9 cellular contexts compared by ENCODE assay signal in genomic region chr1:53888716-53889115, GRCh38. TPM values are rescaled to one million over a fixed set of nuclear protein-coding genes. Genes with fewer than 3 reads are reported as not detected.
DNase-seq lines count a peak whose midpoint lies in the region; ATAC-seq, FAIRE-seq and TF ChIP-seq lines count a peak whose summit lies in the region.
"Had no signal": no experiment of that assay in that cellular context is flagged by ENCODE, and none has a peak within 500 bp of the region (broad histone marks: within the 10 kb centered on the region; RNA-seq: fewer than 3 reads in every experiment).

No MANE protein-coding gene starts in this region.

- in situ Hi-C loops in HepG2 (cut with HindIII; ENCODE audit: extremely low pct_ligation_motif_present, low pct_unique_long_range_greater_than_20kb): no loop called here

- peak overlapping the region; percentile 84 for H3K9ac ChIP-seq in HepG2 (ENCODE audit: insufficient read depth, low read depth, low read length)

- H3K4me1 ChIP-seq in HepG2 (ENCODE audit: insufficient read depth, low read length): peaks cover 31% of the 10 kb centered on the region
- peaks cover 9 to 31% of the 10 kb centered on the region in 2 donors for H3K4me1 ChIP-seq in thyroid gland
- no peaks in the 10 kb centered on the region for H3K4me1 ChIP-seq in mucosa of descending colon (ENCODE audit: low read depth)

- peak overlapping the region; percentile 97 for H3K4me2 ChIP-seq in HepG2 (ENCODE audit: low read depth, low read length)

- peaks cover 39% of the 10 kb centered on the region for H3K4me1 Mint-ChIP-seq in activated naive CD4-positive, alpha-beta T cell treated with anti-CD3 and anti-CD28 coated beads for 36 hours (ENCODE audit: low read depth)

- ATAC-seq in HepG2 (no peak), HG03521 (IDR thresholded peaks at IDR 0.05; ENCODE audit: unreplicated experiment) (no peak), mucosa of descending colon (no peak)

- H3K27me3 Mint-ChIP-seq in activated naive CD4-positive, alpha-beta T cell treated with anti-CD3 and anti-CD28 coated beads for 36 hours (ENCODE audit: low read depth): no peaks in the 10 kb centered on the region

- H3K36me3 ChIP-seq in HepG2 (replicated peaks in 1 of 2; ENCODE audit: control insufficient read depth in 1 of 2, insufficient read depth in 2 of 2, low read length in 2 of 2) (no peaks in the 10 kb centered on the region; a peak in 1 of 5 replicates), thyroid gland (peaks cover 0 to 9% of the 10 kb centered on the region in 2 donors), mucosa of descending colon (ENCODE audit: low read depth) (no peaks in the 10 kb centered on the region)

- TF ChIP-seq CTCF in HepG2 (CRISPR knock-in tag; IDR thresholded peaks at IDR 0.05): no peak
- TF ChIP-seq CTCF in thyroid gland (IDR thresholded peaks at IDR 0.05): no peak
- no peak for TF ChIP-seq CTCF in mucosa of descending colon (IDR thresholded peaks at IDR 0.05)

- H2AFZ ChIP-seq in HepG2 (ENCODE audit: low read length): no peak overlapping the region

- intact Hi-C loops in activated naive CD4-positive, alpha-beta T cell treated with anti-CD3 and anti-CD28 coated beads for 36 hours (cut with micrococcal nuclease): loop anchor here (1.0 to 10.0 kb wide), 5 partner anchors 58 to 911 kb away; partner anchors contain the start of genes LRRC42, SSBP3, TCEANC2 and TMEM59
- intact Hi-C loops in HepG2 (cut with micrococcal nuclease; ENCODE audit: unreplicated experiment) (no loop called here), thyroid gland (cut with DNase I) (loop anchor here (2.0 kb wide), 1 partner anchor 58 kb away; the partner anchor contains the start of gene LRRC42), mucosa of descending colon (cut with DNase I, micrococcal nuclease) (no loop called here)

- no peaks in the 10 kb centered on the region for H3K9me3 Mint-ChIP-seq in activated naive CD4-positive, alpha-beta T cell treated with anti-CD3 and anti-CD28 coated beads for 36 hours

- FAIRE-seq in HepG2 (lab: Jason Lieb, UNC): no peak

- POLR2A ChIA-PET in HepG2 (lab: Yijun Ruan, JAX): interaction anchor here (1.2 to 1.5 kb wide), 2 partner anchors 30 to 56 kb away, joined by 3 to 13 read pairs; partner anchors contain the start of genes IFT25 and LRRC42

- DNase-seq in activated naive CD4-positive, alpha-beta T cell treated with anti-CD3 and anti-CD28 coated beads for 36 hours: no peak
- no peak for DNase-seq in activated naive CD4-positive, alpha-beta T cell (lab: John Stamatoyannopoulos, UW)
- DNase-seq in HepG2 (ENCODE audit: low spot score): no peak
- DNase-seq in thyroid gland: no peak
- DNase-seq in mucosa of descending colon: no peak
- DNase-seq in DMS79 (lab: John Stamatoyannopoulos, UW): no peak
- DNase-seq: kidney glomerular epithelial cell had no signal

- H3K4me3 ChIP-seq in HepG2 (replicated peaks in 1 of 3; ENCODE audit: insufficient read depth in 1 of 3, low read depth in 2 of 3, low read length in 3 of 3) (peak overlapping the region; percentile 87 to 100 (median 97); a peak in 4 of 6 replicates), thyroid gland (replicated peaks in 1 of 3) (peak overlapping the region in 1 of 3 donors; percentile 90), mucosa of descending colon (no peak overlapping the region)

- 93% methylated on average over 1 of the region's 1 CpG for WGBS in HepG2 (ENCODE audit: low lambda C conversion rate)
- WGBS in thyroid gland, 2 donors: 74 to 76% methylated on average over 1 of the region's 1 CpG

- H3K27me3 ChIP-seq in HepG2 (ENCODE audit: control insufficient read depth in 1 of 2, insufficient read depth in 2 of 2, low read length in 2 of 2) (no peaks in the 10 kb centered on the region; a peak in 1 of 5 replicates), thyroid gland (no peaks in the 10 kb centered on the region)

- H3K27ac ChIP-seq in angular gyrus (ENCODE audit: low read depth, low read length) (peak overlapping the region; percentile 22), HepG2 (ENCODE audit: extremely low read length, insufficient read depth, low read length) (peak overlapping the region; percentile 56), thyroid gland (peak overlapping the region in 2 of 3 donors; percentile 67 to 75)

- TF ChIP-seq RAD21 in HepG2 (CRISPR knock-in tag; IDR thresholded peaks at IDR 0.05): no peak

- peak overlapping the region; percentile 99 for H3K27ac Mint-ChIP-seq in activated naive CD4-positive, alpha-beta T cell treated with anti-CD3 and anti-CD28 coated beads for 36 hours

- TF ChIP-seq POLR2A in HepG2 (IDR thresholded peaks at IDR 0.05; ENCODE audit: insufficient read depth in 1 of 2, low read depth in 2 of 2, low read length in 2 of 2): no peak
- TF ChIP-seq POLR2A in thyroid gland (IDR thresholded peaks at IDR 0.05): no peak

- H3K36me3 Mint-ChIP-seq in activated naive CD4-positive, alpha-beta T cell treated with anti-CD3 and anti-CD28 coated beads for 36 hours (ENCODE audit: low read depth): peaks cover 6% of the 10 kb centered on the region

- no peaks in the 10 kb centered on the region for H3K9me3 ChIP-seq in HepG2 (ENCODE audit: low read length)
- H3K9me3 ChIP-seq in thyroid gland: no peaks in the 10 kb centered on the region
- H3K9me3 ChIP-seq in mucosa of descending colon: no peaks in the 10 kb centered on the region

- TF ChIP-seq EP300 in HepG2 (IDR thresholded peaks at IDR 0.05; ENCODE audit: low read depth in 2 of 2, low read length in 2 of 2): no peak
- TF ChIP-seq EP300 in HepG2 (CRISPR knock-in tag; IDR thresholded peaks at IDR 0.05; ENCODE audit: borderline replicate concordance): no peak

- H4K20me1 ChIP-seq in HepG2 (ENCODE audit: insufficient read depth, low read length): no peaks in the 10 kb centered on the region; the same call in 1 of the 2 replicates

- H3K4me3 Mint-ChIP-seq in activated naive CD4-positive, alpha-beta T cell treated with anti-CD3 and anti-CD28 coated beads for 36 hours: peak overlapping the region; percentile 94

- no TSS peak for BruUV-seq in HepG2 (replicated peaks; lab: Mats Ljungman, UMichigan)

- no peaks in the 10 kb centered on the region for H3K79me2 ChIP-seq in HepG2 (ENCODE audit: insufficient read depth, low read length)

- CTCF ChIA-PET in activated naive CD4-positive, alpha-beta T cell treated with anti-CD3 and anti-CD28 coated beads for 36 hours (lab: Charles Lee): interaction anchor here (1.0 to 2.4 kb wide), 3 partner anchors 9 to 163 kb away, joined by 4 to 8 read pairs (median 6); partner anchors contain the start of genes IFT25 and LRRC42
- CTCF ChIA-PET in HepG2 (lab: Yijun Ruan, JAX; ENCODE audit: low intra/inter-chr PET ratio, low total read pairs): no interaction called here

RNA-seq across cellular contexts. Expression of gene YIPF1, which starts 0.9 kb away (rescaled TPM):
- total RNA-seq in activated naive CD4-positive, alpha-beta T cell treated with anti-CD3 and anti-CD28 coated beads for 36 hours: 10 to 100 TPM; 22.2 to 22.4 TPM
- total RNA-seq in HepG2 (2016; rRNA removed; fragmentation: Illumina TruSeq; extraction: Trizol) (19.0 and 21.1 TPM in 2 replicates), thyroid gland (10 to 100 TPM; 41.5 to 66.6 (median 61.5) TPM), mucosa of descending colon (10 to 100 TPM; 23.4 to 37.3 (median 30.6) TPM)
- total RNA-seq in HepG2 (2016; cell fraction: cytosol; rRNA removed; fragmentation: Illumina TruSeq; extraction: Trizol; ENCODE audit: low read depth): 7.5 and 9.3 TPM in 2 replicates
- 18.1 and 18.6 TPM in 2 replicates for total RNA-seq in HepG2 (2016; cell fraction: insoluble cytoplasmic fraction; rRNA removed; fragmentation: Illumina TruSeq; extraction: Trizol)
- 16.3 and 17.7 TPM in 2 replicates for total RNA-seq in HepG2 (2016; cell fraction: membrane; rRNA removed; fragmentation: Illumina TruSeq; extraction: Trizol)
- total RNA-seq in HepG2 (2016; cell fraction: nucleus; rRNA removed; fragmentation: Illumina TruSeq; extraction: Trizol): 17.0 and 19.0 TPM in 2 replicates
- 30.8 and 31.9 TPM in 2 replicates for polyA plus RNA-seq in HepG2 (2011; rRNA removed)
- polyA plus RNA-seq in HepG2 (2011; cell fraction: cytosol; rRNA removed): 23.5 and 33.7 TPM in 2 replicates
- polyA plus RNA-seq in HepG2 (2011; cell fraction: nucleus; rRNA removed): 13.9 and 16.7 TPM in 2 replicates
- polyA plus RNA-seq in HepG2 (2012): 13.4 and 20.3 TPM in 2 replicates
- 7.9 and 13.0 TPM in 2 replicates for polyA plus RNA-seq in HepG2 (2016; cell fraction: cytosol; fragmentation: Illumina TruSeq; extraction: Trizol; ENCODE audit: low read depth)
- 20.3 and 20.4 TPM in 2 replicates for polyA plus RNA-seq in HepG2 (2016; cell fraction: insoluble cytoplasmic fraction; fragmentation: Illumina TruSeq; extraction: Trizol; ENCODE audit: low read depth)
- polyA plus RNA-seq in HepG2 (2016; cell fraction: membrane; fragmentation: Illumina TruSeq; extraction: Trizol; ENCODE audit: low read depth): 14.9 and 17.0 TPM in 2 replicates
- 24.4 and 26.4 TPM in 2 replicates for polyA plus RNA-seq in HepG2 (2016; cell fraction: nucleus; fragmentation: Illumina TruSeq; extraction: Trizol; ENCODE audit: insufficient read depth, low read depth)
- polyA minus RNA-seq in HepG2 (2011; rRNA and poly(A)+ RNA removed; ENCODE audit: low replicate concordance): 26.9 and 28.2 TPM in 2 replicates
- 9.4 and 12.6 TPM in 2 replicates for polyA minus RNA-seq in HepG2 (2011; cell fraction: cytosol; rRNA and poly(A)+ RNA removed)
- polyA minus RNA-seq in HepG2 (2011; cell fraction: nucleus; rRNA and poly(A)+ RNA removed): 10.3 and 15.3 TPM in 2 replicates

RNA-seq across cellular contexts. Expression of gene DIO1, which starts 5.3 kb away (rescaled TPM):
- total RNA-seq in activated naive CD4-positive, alpha-beta T cell treated with anti-CD3 and anti-CD28 coated beads for 36 hours: not detected
- total RNA-seq in HepG2 (2016; rRNA removed; fragmentation: Illumina TruSeq; extraction: Trizol): 31.1 and 45.6 TPM in 2 replicates
- 6.5 and 7.5 TPM in 2 replicates for total RNA-seq in HepG2 (2016; cell fraction: cytosol; rRNA removed; fragmentation: Illumina TruSeq; extraction: Trizol; ENCODE audit: low read depth)
- total RNA-seq in HepG2 (2016; cell fraction: insoluble cytoplasmic fraction; rRNA removed; fragmentation: Illumina TruSeq; extraction: Trizol): 32.5 and 46.6 TPM in 2 replicates
- total RNA-seq in HepG2 (2016; cell fraction: membrane; rRNA removed; fragmentation: Illumina TruSeq; extraction: Trizol): 19.8 and 20.1 TPM in 2 replicates
- 40.7 and 43.4 TPM in 2 replicates for total RNA-seq in HepG2 (2016; cell fraction: nucleus; rRNA removed; fragmentation: Illumina TruSeq; extraction: Trizol)
- polyA plus RNA-seq in HepG2 (2011; rRNA removed): 13.5 and 16.3 TPM in 2 replicates
- 11.0 and 14.6 TPM in 2 replicates for polyA plus RNA-seq in HepG2 (2011; cell fraction: cytosol; rRNA removed)
- 6.9 and 7.0 TPM in 2 replicates for polyA plus RNA-seq in HepG2 (2011; cell fraction: nucleus; rRNA removed)
- polyA plus RNA-seq in HepG2 (2012): 8.0 and 13.8 TPM in 2 replicates
- 4.3 and 4.9 TPM in 2 replicates for polyA plus RNA-seq in HepG2 (2016; cell fraction: cytosol; fragmentation: Illumina TruSeq; extraction: Trizol; ENCODE audit: low read depth)
- 27.2 and 29.7 TPM in 2 replicates for polyA plus RNA-seq in HepG2 (2016; cell fraction: insoluble cytoplasmic fraction; fragmentation: Illumina TruSeq; extraction: Trizol; ENCODE audit: low read depth)
- polyA plus RNA-seq in HepG2 (2016; cell fraction: membrane; fragmentation: Illumina TruSeq; extraction: Trizol; ENCODE audit: low read depth): 9.8 and 10.5 TPM in 2 replicates
- polyA plus RNA-seq in HepG2 (2016; cell fraction: nucleus; fragmentation: Illumina TruSeq; extraction: Trizol; ENCODE audit: insufficient read depth, low read depth): 59.0 and 63.1 TPM in 2 replicates
- 20.1 TPM in 1 of 2 replicates, not detected in the other for polyA minus RNA-seq in HepG2 (2011; rRNA and poly(A)+ RNA removed; ENCODE audit: low replicate concordance)
- polyA minus RNA-seq in HepG2 (2011; cell fraction: cytosol; rRNA and poly(A)+ RNA removed): 7.8 and 8.1 TPM in 2 replicates
- 13.6 and 13.8 TPM in 2 replicates for polyA minus RNA-seq in HepG2 (2011; cell fraction: nucleus; rRNA and poly(A)+ RNA removed)
- 100 to 1,000 TPM; 219 to 492 (median 343) TPM for total RNA-seq in thyroid gland
- not detected for total RNA-seq in mucosa of descending colon

RNA-seq across cellular contexts. Expression of gene NDC1, which starts 50.6 kb away (rescaled TPM):
- 10 to 100 TPM; 25.9 to 27.9 TPM for total RNA-seq in activated naive CD4-positive, alpha-beta T cell treated with anti-CD3 and anti-CD28 coated beads for 36 hours
- 44.6 and 50.9 TPM in 2 replicates for total RNA-seq in HepG2 (2016; rRNA removed; fragmentation: Illumina TruSeq; extraction: Trizol)
- total RNA-seq in HepG2 (2016; cell fraction: cytosol; rRNA removed; fragmentation: Illumina TruSeq; extraction: Trizol; ENCODE audit: low read depth): 14.3 TPM in 2 replicates
- 43.8 and 49.0 TPM in 2 replicates for total RNA-seq in HepG2 (2016; cell fraction: insoluble cytoplasmic fraction; rRNA removed; fragmentation: Illumina TruSeq; extraction: Trizol)
- 24.9 and 31.6 TPM in 2 replicates for total RNA-seq in HepG2 (2016; cell fraction: membrane; rRNA removed; fragmentation: Illumina TruSeq; extraction: Trizol)
- 44.8 and 50.7 TPM in 2 replicates for total RNA-seq in HepG2 (2016; cell fraction: nucleus; rRNA removed; fragmentation: Illumina TruSeq; extraction: Trizol)
- 20.9 and 38.1 TPM in 2 replicates for polyA plus RNA-seq in HepG2 (2011; rRNA removed)
- polyA plus RNA-seq in HepG2 (2011; cell fraction: cytosol; rRNA removed): 19.6 and 22.9 TPM in 2 replicates
- polyA plus RNA-seq in HepG2 (2011; cell fraction: nucleus; rRNA removed): 7.1 and 8.4 TPM in 2 replicates
- polyA plus RNA-seq in HepG2 (2012): 12.2 and 17.5 TPM in 2 replicates
- 3.9 and 4.1 TPM in 2 replicates for polyA plus RNA-seq in HepG2 (2016; cell fraction: cytosol; fragmentation: Illumina TruSeq; extraction: Trizol; ENCODE audit: low read depth)
- 28.2 and 29.8 TPM in 2 replicates for polyA plus RNA-seq in HepG2 (2016; cell fraction: insoluble cytoplasmic fraction; fragmentation: Illumina TruSeq; extraction: Trizol; ENCODE audit: low read depth)
- polyA plus RNA-seq in HepG2 (2016; cell fraction: membrane; fragmentation: Illumina TruSeq; extraction: Trizol; ENCODE audit: low read depth): 11.7 and 13.0 TPM in 2 replicates
- polyA plus RNA-seq in HepG2 (2016; cell fraction: nucleus; fragmentation: Illumina TruSeq; extraction: Trizol; ENCODE audit: insufficient read depth, low read depth): 44.5 and 45.2 TPM in 2 replicates
- polyA minus RNA-seq in HepG2 (2011; rRNA and poly(A)+ RNA removed; ENCODE audit: low replicate concordance): 112 and 221 TPM in 2 replicates
- 28.3 and 30.2 TPM in 2 replicates for polyA minus RNA-seq in HepG2 (2011; cell fraction: cytosol; rRNA and poly(A)+ RNA removed)
- polyA minus RNA-seq in HepG2 (2011; cell fraction: nucleus; rRNA and poly(A)+ RNA removed): 15.7 and 18.4 TPM in 2 replicates
- total RNA-seq in thyroid gland: 10 to 100 TPM; 10.4 to 15.4 (median 11.9) TPM
- 10 to 100 TPM in 2 of 3 donors, 1 to 10 TPM in 1; 9.7 to 23.8 (median 11.0) TPM for total RNA-seq in mucosa of descending colon

RNA-seq across cellular contexts. Expression of gene IFT25, which starts 56.8 kb away (rescaled TPM):
- 10 to 100 TPM; 46.2 to 48.7 TPM for total RNA-seq in activated naive CD4-positive, alpha-beta T cell treated with anti-CD3 and anti-CD28 coated beads for 36 hours
- 48.0 and 52.8 TPM in 2 replicates for total RNA-seq in HepG2 (2016; rRNA removed; fragmentation: Illumina TruSeq; extraction: Trizol)
- 24.1 and 25.2 TPM in 2 replicates for total RNA-seq in HepG2 (2016; cell fraction: cytosol; rRNA removed; fragmentation: Illumina TruSeq; extraction: Trizol; ENCODE audit: low read depth)
- total RNA-seq in HepG2 (2016; cell fraction: insoluble cytoplasmic fraction; rRNA removed; fragmentation: Illumina TruSeq; extraction: Trizol): 51.0 and 53.3 TPM in 2 replicates
- total RNA-seq in HepG2 (2016; cell fraction: membrane; rRNA removed; fragmentation: Illumina TruSeq; extraction: Trizol): 25.7 and 27.9 TPM in 2 replicates
- total RNA-seq in HepG2 (2016; cell fraction: nucleus; rRNA removed; fragmentation: Illumina TruSeq; extraction: Trizol): 33.4 and 40.9 TPM in 2 replicates
- polyA plus RNA-seq in HepG2 (2011; rRNA removed): 12.7 and 19.7 TPM in 2 replicates
- polyA plus RNA-seq in HepG2 (2011; cell fraction: cytosol; rRNA removed): 6.7 and 7.6 TPM in 2 replicates
- 9.1 and 12.2 TPM in 2 replicates for polyA plus RNA-seq in HepG2 (2011; cell fraction: nucleus; rRNA removed)
- polyA plus RNA-seq in HepG2 (2012): 14.1 and 30.4 TPM in 2 replicates
- 34.6 and 42.0 TPM in 2 replicates for polyA plus RNA-seq in HepG2 (2016; cell fraction: cytosol; fragmentation: Illumina TruSeq; extraction: Trizol; ENCODE audit: low read depth)
- 68.1 and 73.1 TPM in 2 replicates for polyA plus RNA-seq in HepG2 (2016; cell fraction: insoluble cytoplasmic fraction; fragmentation: Illumina TruSeq; extraction: Trizol; ENCODE audit: low read depth)
- 29.4 and 29.9 TPM in 2 replicates for polyA plus RNA-seq in HepG2 (2016; cell fraction: membrane; fragmentation: Illumina TruSeq; extraction: Trizol; ENCODE audit: low read depth)
- 50.9 and 56.0 TPM in 2 replicates for polyA plus RNA-seq in HepG2 (2016; cell fraction: nucleus; fragmentation: Illumina TruSeq; extraction: Trizol; ENCODE audit: insufficient read depth, low read depth)
- polyA minus RNA-seq in HepG2 (2011; rRNA and poly(A)+ RNA removed; ENCODE audit: low replicate concordance): 0.70 and 3.3 TPM in 2 replicates
- 3.1 and 3.6 TPM in 2 replicates for polyA minus RNA-seq in HepG2 (2011; cell fraction: cytosol; rRNA and poly(A)+ RNA removed)
- polyA minus RNA-seq in HepG2 (2011; cell fraction: nucleus; rRNA and poly(A)+ RNA removed): 30.0 and 36.9 TPM in 2 replicates
- 100 to 1,000 TPM in 1 of 4 donors, 10 to 100 TPM in 3; 42.4 to 116 (median 77.7) TPM for total RNA-seq in thyroid gland
- 10 to 100 TPM; 19.8 to 22.6 (median 19.9) TPM for total RNA-seq in mucosa of descending colon

RNA-seq across cellular contexts. Expression of gene LRRC42, which starts 57.4 kb away (rescaled TPM):
- total RNA-seq in activated naive CD4-positive, alpha-beta T cell treated with anti-CD3 and anti-CD28 coated beads for 36 hours: 10 to 100 TPM; 19.9 to 21.3 TPM
- total RNA-seq in HepG2 (2016; rRNA removed; fragmentation: Illumina TruSeq; extraction: Trizol): 43.6 and 55.1 TPM in 2 replicates
- total RNA-seq in HepG2 (2016; cell fraction: cytosol; rRNA removed; fragmentation: Illumina TruSeq; extraction: Trizol; ENCODE audit: low read depth): 14.7 and 15.5 TPM in 2 replicates
- total RNA-seq in HepG2 (2016; cell fraction: insoluble cytoplasmic fraction; rRNA removed; fragmentation: Illumina TruSeq; extraction: Trizol): 40.9 and 54.9 TPM in 2 replicates
- total RNA-seq in HepG2 (2016; cell fraction: membrane; rRNA removed; fragmentation: Illumina TruSeq; extraction: Trizol): 28.8 and 31.5 TPM in 2 replicates
- 19.6 and 22.9 TPM in 2 replicates for total RNA-seq in HepG2 (2016; cell fraction: nucleus; rRNA removed; fragmentation: Illumina TruSeq; extraction: Trizol)
- 27.2 and 30.6 TPM in 2 replicates for polyA plus RNA-seq in HepG2 (2011; rRNA removed)
- 23.7 and 24.0 TPM in 2 replicates for polyA plus RNA-seq in HepG2 (2011; cell fraction: cytosol; rRNA removed)
- polyA plus RNA-seq in HepG2 (2011; cell fraction: nucleus; rRNA removed): 13.2 and 13.6 TPM in 2 replicates
- 30.5 and 31.4 TPM in 2 replicates for polyA plus RNA-seq in HepG2 (2012)
- polyA plus RNA-seq in HepG2 (2016; cell fraction: cytosol; fragmentation: Illumina TruSeq; extraction: Trizol; ENCODE audit: low read depth): 14.5 and 16.9 TPM in 2 replicates
- polyA plus RNA-seq in HepG2 (2016; cell fraction: insoluble cytoplasmic fraction; fragmentation: Illumina TruSeq; extraction: Trizol; ENCODE audit: low read depth): 56.4 and 59.0 TPM in 2 replicates
- 20.2 and 21.5 TPM in 2 replicates for polyA plus RNA-seq in HepG2 (2016; cell fraction: membrane; fragmentation: Illumina TruSeq; extraction: Trizol; ENCODE audit: low read depth)
- polyA plus RNA-seq in HepG2 (2016; cell fraction: nucleus; fragmentation: Illumina TruSeq; extraction: Trizol; ENCODE audit: insufficient read depth, low read depth): 33.1 and 36.6 TPM in 2 replicates
- 18.6 and 20.1 TPM in 2 replicates for polyA minus RNA-seq in HepG2 (2011; rRNA and poly(A)+ RNA removed; ENCODE audit: low replicate concordance)
- 18.0 and 23.7 TPM in 2 replicates for polyA minus RNA-seq in HepG2 (2011; cell fraction: cytosol; rRNA and poly(A)+ RNA removed)
- 8.9 and 14.4 TPM in 2 replicates for polyA minus RNA-seq in HepG2 (2011; cell fraction: nucleus; rRNA and poly(A)+ RNA removed)
- 10 to 100 TPM; 28.7 to 39.4 (median 33.7) TPM for total RNA-seq in thyroid gland
- total RNA-seq in mucosa of descending colon: 10 to 100 TPM; 16.5 to 19.4 (median 19.0) TPM

Comparison
In these comparisons a context has a peak if more than half of its experiments do, and no peak if none do; other contexts are left out.
1. RNA of gene DIO1, which starts 5.3 kb away (total RNA-seq): 219 to 492 TPM in thyroid gland and 6.5 to 46.6 TPM in HepG2; not detected in activated naive CD4-positive, alpha-beta T cell treated with anti-CD3 and anti-CD28 coated beads for 36 hours and not detected in mucosa of descending colon; every median in the first group is over 4 times any median in the second.
2. intact Hi-C loops: an anchor here in activated naive CD4-positive, alpha-beta T cell treated with anti-CD3 and anti-CD28 coated beads for 36 hours (1.0 to 10.0 kb wide) and thyroid gland (2.0 kb wide); none called in HepG2 and mucosa of descending colon.
3. Peak in every context shown above with its lines, with median percentiles within 50 percentile points of each other: H3K27ac ChIP-seq.